In the genomic region with DNA sequence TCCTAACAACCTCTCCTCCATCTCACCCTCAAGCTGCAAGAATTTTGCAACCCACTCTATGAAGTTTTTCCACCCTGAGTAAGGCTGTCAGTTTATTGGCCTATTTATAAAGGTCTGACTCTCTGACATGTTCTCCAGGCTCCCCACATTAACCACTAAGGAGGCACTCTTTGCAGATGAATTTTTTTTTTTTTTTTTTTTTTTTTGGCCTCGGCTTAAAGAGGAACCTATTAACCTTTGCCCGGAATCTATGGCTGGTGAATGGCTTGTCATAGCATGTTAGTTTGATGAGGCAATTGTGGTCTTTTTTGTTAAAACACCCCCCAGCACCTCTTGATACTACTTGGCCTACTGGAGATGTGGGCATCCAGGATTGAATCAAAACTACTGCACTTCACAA, we compare ENCODE assay signal across 17 cellular contexts. TPM values are rescaled to one million over a fixed set of nuclear protein-coding genes. Genes with fewer than 3 reads are reported as not detected.
A peak's percentile ranks its signal among the peaks of the same experiment; 100 is the strongest.
DNase-seq lines count a peak whose midpoint lies in the region; ATAC-seq and TF ChIP-seq lines count a peak whose summit lies in the region.
"Had no signal": no experiment of that assay in that cellular context is flagged by ENCODE, and none has a peak within 500 bp of the region (broad histone marks: within the 10 kb centered on the region; RNA-seq: fewer than 3 reads in every experiment).

No MANE protein-coding gene starts in this region.

- ATAC-seq in RWPE2 (ENCODE audit: low read depth) (0 out of 3 replicates have a peak, but pooled peaks have one; percentile 10), foreskin keratinocyte (no peak), GM21825 (IDR thresholded peaks at IDR 0.05; ENCODE audit: unreplicated experiment) (no peak)
- peak; percentile 85 for ATAC-seq in stimulated activated naive CD8-positive, alpha-beta T cell treated with anti-CD3 and anti-CD28 coated beads, Interleukin-15, Interleukin-2, amounts not matched to agents 100 U/mL and 50 U/mL, for 24 hours
- ATAC-seq: gastrocnemius medialis, pancreas had no signal

- TF ChIP-seq CTCF in HL-60 (IDR thresholded peaks at IDR 0.05; ENCODE audit: insufficient read depth, low read length) (no peak), RWPE2 (IDR thresholded peaks at IDR 0.05; ENCODE audit: poor library complexity, severe bottlenecking) (no peak), foreskin keratinocyte (conservative IDR thresholded peaks at IDR 0.05) (no peak)

- H3K27me3 ChIP-seq in HL-60 (ENCODE audit: insufficient read depth, poor library complexity, severe bottlenecking): no peaks in the 10 kb centered on the region
- H3K27me3 ChIP-seq in RWPE2 (ENCODE audit: insufficient read depth, poor library complexity, severe bottlenecking): no peaks in the 10 kb centered on the region
- no peaks in the 10 kb centered on the region for H3K27me3 ChIP-seq in foreskin keratinocyte
- H3K27me3 ChIP-seq: gastrocnemius medialis, pancreas, transverse colon had no signal

- no peaks in the 10 kb centered on the region for H3K4me1 ChIP-seq in RWPE2 (ENCODE audit: insufficient read depth, poor library complexity, severe bottlenecking)
- H3K4me1 ChIP-seq in foreskin keratinocyte: peaks cover 6% of the 10 kb centered on the region
- H3K4me1 ChIP-seq: gastrocnemius medialis, pancreas had no signal

- no peaks in the 10 kb centered on the region for H3K36me3 ChIP-seq in RWPE2 (ENCODE audit: low read depth)
- H3K36me3 ChIP-seq: gastrocnemius medialis, pancreas, transverse colon, WERI-Rb-1 had no signal

- DNase-seq in HL-60 (ENCODE audit: low read depth in 1 of 2, low spot score in 1 of 2) (peak; percentile 69 to 93), RWPE2 (ENCODE audit: low spot score) (no peak), foreskin keratinocyte (peak; percentile 41 to 44), mucosa of gallbladder (ENCODE audit: low spot score) (no peak)
- DNase-seq in stimulated activated naive CD8-positive, alpha-beta T cell treated with anti-CD3 and anti-CD28 coated beads, Interleukin-15, Interleukin-2, amounts not matched to agents 100 U/mL and 50 U/mL, for 24 hours: no peak
- DNase-seq in stimulated activated CD4-positive, alpha-beta T cell treated with anti-CD3 and anti-CD28 coated beads, Interleukin-15, amount 100 ng/mL, for 24 hours: no peak
- DNase-seq: activated naive CD4-positive, alpha-beta T cell treated with anti-CD3 and anti-CD28 coated beads, Interleukin-2, amount 50 U/mL, for 16 hours; gastrocnemius medialis; midbrain; NCI-H1105; NCI-H226; pancreas; SK-N-SH; transverse colon; WERI-Rb-1 had no signal

- no peaks in the 10 kb centered on the region for H3K9me3 ChIP-seq in RWPE2 (ENCODE audit: severe bottlenecking)
- H3K9me3 ChIP-seq: gastrocnemius medialis, pancreas, SK-N-SH, transverse colon had no signal

- H3K4me3 ChIP-seq in HL-60 (replicated peaks; ENCODE audit: insufficient read depth, low read length): no peak overlapping the region
- H3K4me3 ChIP-seq in RWPE2 (ENCODE audit: severe bottlenecking): no peak overlapping the region
- H3K4me3 ChIP-seq: gastrocnemius medialis, pancreas, transverse colon had no signal

- peak overlapping the region; percentile 56 for H3K27ac ChIP-seq in HL-60 (replicated peaks)
- H3K27ac ChIP-seq in RWPE2 (ENCODE audit: poor library complexity, severe bottlenecking): no peak overlapping the region
- no peak overlapping the region for H3K27ac ChIP-seq in foreskin keratinocyte
- H3K27ac ChIP-seq: C4-2B, gastrocnemius medialis, pancreas, transverse colon, WERI-Rb-1 had no signal

RNA-seq across cellular contexts. Expression of a gene that starts 57.1 kb away (rescaled TPM):
- total RNA-seq in foreskin keratinocyte (2.1 TPM in 2 replicates), mucosa of gallbladder (40.9 TPM)
- polyA plus RNA-seq in foreskin keratinocyte: 1.3 and 2.8 TPM in 2 replicates

Comparison
In these comparisons a context has a peak if more than half of its experiments do, and no peak if none do; other contexts are left out.
1. DNase-seq: peak in HL-60 (2 of 2) and foreskin keratinocyte (2 of 2); none in RWPE2 (single experiment), stimulated activated naive CD8-positive, alpha-beta T cell treated with anti-CD3 and anti-CD28 coated beads, Interleukin-15, Interleukin-2, amounts not matched to agents 100 U/mL and 50 U/mL, for 24 hours (single experiment), mucosa of gallbladder (single experiment) and stimulated activated CD4-positive, alpha-beta T cell treated with anti-CD3 and anti-CD28 coated beads, Interleukin-15, amount 100 ng/mL, for 24 hours (single experiment).
2. ATAC-seq: peak in RWPE2 (single experiment) and stimulated activated naive CD8-positive, alpha-beta T cell treated with anti-CD3 and anti-CD28 coated beads, Interleukin-15, Interleukin-2, amounts not matched to agents 100 U/mL and 50 U/mL, for 24 hours (single experiment); none in foreskin keratinocyte (single experiment) and GM21825 (single experiment).
3. RNA of a gene that starts 57.1 kb away (total RNA-seq): 40.9 TPM in mucosa of gallbladder (single experiment); 2.1 TPM in foreskin keratinocyte; every median in the first group is over 10 times any median in the second.